In the genomic region with DNA sequence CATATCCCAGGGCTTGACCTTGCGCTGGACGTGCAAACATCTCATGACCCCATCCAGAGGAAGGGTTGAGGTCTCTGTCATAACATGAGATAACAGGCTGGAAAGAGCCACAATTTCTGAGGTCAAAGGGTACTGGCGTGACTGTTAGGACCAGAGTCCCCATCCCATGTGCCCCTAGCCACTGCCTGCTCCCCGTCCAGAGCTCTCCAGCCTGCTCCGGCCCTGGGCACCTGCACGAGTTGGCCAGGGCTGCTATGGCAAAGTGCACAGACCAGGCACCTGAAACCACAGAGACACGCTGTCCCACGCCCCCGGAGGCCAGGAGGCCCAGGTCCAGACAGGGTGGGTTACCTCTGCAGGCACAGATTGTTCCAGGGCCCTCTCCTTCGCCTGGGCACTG, we compare ENCODE assay signal across 26 cellular contexts. TPM values are rescaled to one million over a fixed set of nuclear protein-coding genes. Genes with fewer than 3 reads are reported as not detected.
"Had no signal": no experiment of that assay in that cellular context is flagged by ENCODE, and none has a peak within 500 bp of the region (broad histone marks: within the 10 kb centered on the region; RNA-seq: fewer than 3 reads in every experiment).

No MANE protein-coding gene starts in this region.

- H3K27ac ChIP-seq: body of pancreas, coronary artery, dorsolateral prefrontal cortex, neural progenitor cell, sigmoid colon, stomach, thyroid gland, upper lobe of left lung had no signal

- H3K4me1 Mint-ChIP-seq: activated CD4-positive, alpha-beta T cell treated with anti-CD3 and anti-CD28 coated beads for 36 hours; activated CD8-positive, alpha-beta memory T cell treated with anti-CD3 and anti-CD28 coated beads, Interleukin-2, amount 10 ng/mL, durations not matched to agents 7 days and 5 days; memory B cell; naive thymus-derived CD4-positive, alpha-beta T cell; neural progenitor cell; stimulated activated naive B cell treated with anti-CD40 and anti-IgM and Interleukin-4, amounts not matched to agents 10 μg/mL and 1 μg/mL and 100 μg/mL, for 72 hours had no signal

- DNase-seq: activated CD4-positive, alpha-beta T cell treated with anti-CD3 and anti-CD28 coated beads for 36 hours; activated CD4-positive, CD25-positive, alpha-beta regulatory T cell; activated CD8-positive, alpha-beta memory T cell treated with anti-CD3 and anti-CD28 coated beads, Interleukin-2, amount 10 ng/mL, durations not matched to agents 7 days and 5 days; activated CD8-positive, alpha-beta T cell treated with anti-CD3 and anti-CD28 coated beads, Interleukin-2, amount 10 ng/mL, durations not matched to agents 7 days and 5 days; activated naive CD4-positive, alpha-beta T cell treated with Interleukin-2 at 50 U/mL for 16 hours; activated T-cell treated with anti-CD3 and anti-CD28 coated beads, Interleukin-2, amount 50 U/mL, for 72 hours; anterior cingulate cortex; body of pancreas; cerebellar nuclear complex; effector memory CD4-positive, alpha-beta T cell; midbrain; naive thymus-derived CD4-positive, alpha-beta T cell; sigmoid colon; stimulated activated CD4-positive, alpha-beta T cell treated with anti-CD3 and anti-CD28 coated beads, Interleukin-1b, Interleukin-23, amount 100 ng/mL, for 48 hours; stimulated activated CD4-positive, alpha-beta T cell treated with anti-CD3 and anti-CD28 coated beads, Interleukin-4, amount 100 ng/mL, for 4 hours; stimulated activated CD8-positive, alpha-beta memory T cell treated with anti-CD3 and anti-CD28 coated beads, Interleukin-4, amount 100 ng/mL, for 48 hours; stimulated activated naive B cell treated with anti-CD40 and anti-IgM and Interleukin-4, amounts not matched to agents 10 μg/mL and 1 μg/mL and 100 μg/mL, for 72 hours; stomach; thyroid gland; upper lobe of left lung had no signal

- H3K9me3 ChIP-seq: body of pancreas, sigmoid colon, stomach, thyroid gland, upper lobe of left lung had no signal

- H3K9me3 Mint-ChIP-seq: activated T-cell treated with anti-CD3 and anti-CD28 coated beads, Interleukin-2, amount 50 U/mL, for 72 hours; memory B cell; neural progenitor cell; stimulated activated naive B cell treated with anti-CD40 and anti-IgM and Interleukin-4, amounts not matched to agents 10 μg/mL and 1 μg/mL and 100 μg/mL, for 72 hours had no signal

- H3K4me1 ChIP-seq: body of pancreas, neural progenitor cell, sigmoid colon, stomach, upper lobe of left lung had no signal

- H3K4me3 ChIP-seq: body of pancreas, coronary artery, dorsolateral prefrontal cortex, neural progenitor cell, sigmoid colon, stomach, thyroid gland, upper lobe of left lung had no signal

- H3K27ac Mint-ChIP-seq: activated CD4-positive, alpha-beta T cell treated with anti-CD3 and anti-CD28 coated beads for 36 hours; activated CD8-positive, alpha-beta memory T cell treated with anti-CD3 and anti-CD28 coated beads, Interleukin-2, amount 10 ng/mL, durations not matched to agents 7 days and 5 days; activated CD8-positive, alpha-beta T cell treated with anti-CD3 and anti-CD28 coated beads, Interleukin-2, amount 10 ng/mL, durations not matched to agents 7 days and 5 days; activated naive CD8-positive, alpha-beta T cell; activated T-cell treated with anti-CD3 and anti-CD28 coated beads, Interleukin-2, amount 50 U/mL, for 72 hours; memory B cell; naive thymus-derived CD4-positive, alpha-beta T cell; neural progenitor cell; stimulated activated naive B cell treated with anti-CD40 and anti-IgM and Interleukin-4, amounts not matched to agents 10 μg/mL and 1 μg/mL and 100 μg/mL, for 72 hours had no signal

- H3K36me3 ChIP-seq: neural progenitor cell, sigmoid colon, thyroid gland, upper lobe of left lung had no signal

- H3K9ac ChIP-seq: neural progenitor cell had no signal

- H3K36me3 Mint-ChIP-seq: activated CD8-positive, alpha-beta memory T cell treated with anti-CD3 and anti-CD28 coated beads, Interleukin-2, amount 10 ng/mL, durations not matched to agents 7 days and 5 days; activated naive CD8-positive, alpha-beta T cell; memory B cell; naive thymus-derived CD4-positive, alpha-beta T cell; neural progenitor cell; stimulated activated naive B cell treated with anti-CD40 and anti-IgM and Interleukin-4, amounts not matched to agents 10 μg/mL and 1 μg/mL and 100 μg/mL, for 72 hours had no signal

- H3K27me3 Mint-ChIP-seq: activated CD4-positive, alpha-beta T cell treated with anti-CD3 and anti-CD28 coated beads for 36 hours; activated CD8-positive, alpha-beta memory T cell treated with anti-CD3 and anti-CD28 coated beads, Interleukin-2, amount 10 ng/mL, durations not matched to agents 7 days and 5 days; activated naive CD8-positive, alpha-beta T cell had no signal

- H3K4me3 Mint-ChIP-seq: activated CD4-positive, alpha-beta T cell treated with anti-CD3 and anti-CD28 coated beads for 36 hours; activated CD8-positive, alpha-beta memory T cell treated with anti-CD3 and anti-CD28 coated beads, Interleukin-2, amount 10 ng/mL, durations not matched to agents 7 days and 5 days; activated CD8-positive, alpha-beta T cell treated with anti-CD3 and anti-CD28 coated beads, Interleukin-2, amount 10 ng/mL, durations not matched to agents 7 days and 5 days; activated naive CD8-positive, alpha-beta T cell; activated T-cell treated with anti-CD3 and anti-CD28 coated beads, Interleukin-2, amount 50 U/mL, for 72 hours; memory B cell; naive thymus-derived CD4-positive, alpha-beta T cell; neural progenitor cell; stimulated activated naive B cell treated with anti-CD40 and anti-IgM and Interleukin-4, amounts not matched to agents 10 μg/mL and 1 μg/mL and 100 μg/mL, for 72 hours had no signal

- H3K27me3 ChIP-seq: body of pancreas, neural progenitor cell, sigmoid colon, stomach, thyroid gland, upper lobe of left lung had no signal

RNA-seq across cellular contexts. Expression of gene SHANK2, which starts 58.9 kb away (rescaled TPM):
- total RNA-seq: activated CD4-positive, alpha-beta T cell treated with anti-CD3 and anti-CD28 coated beads for 36 hours; activated CD8-positive, alpha-beta memory T cell treated with anti-CD3 and anti-CD28 coated beads, Interleukin-2, amount 10 ng/mL, durations not matched to agents 7 days and 5 days; activated CD8-positive, alpha-beta T cell treated with anti-CD3 and anti-CD28 coated beads, Interleukin-2, amount 10 ng/mL, durations not matched to agents 7 days and 5 days; T-helper 2 cell treated with Interferon-gamma antibody and Interleukin-4, amounts not matched to agents 100 ng/mL and 5 ng/mL, for 36 hours had no signal
- polyA plus RNA-seq: naive thymus-derived CD4-positive, alpha-beta T cell had no signal
